8 cellular contexts compared by ENCODE assay signal in genomic region chr15:70569139-70569717, GRCh38.
A peak's percentile ranks its signal among the peaks of the same experiment; 100 is the strongest.
DNase-seq lines count a peak whose midpoint lies in the region; ATAC-seq and TF ChIP-seq lines count a peak whose summit lies in the region.

No MANE protein-coding gene starts in this region.

- DNase-seq in GM03348 (ENCODE audit: low spot score) (peak; percentile 66), NCI-H226 (peak; percentile 96), colonic mucosa (no peak), medulla oblongata (ENCODE audit: extremely low spot score) (peak; percentile 80), NCI-H2196 (lab: John Stamatoyannopoulos, UW; ENCODE audit: unreplicated experiment) (no peak), middle frontal gyrus (ENCODE audit: extremely low spot score, low spot score) (no peak), NCI-H187 (lab: John Stamatoyannopoulos, UW) (no peak)

- peak; percentile 36 for TF ChIP-seq CTCF in colonic mucosa (IDR thresholded peaks at IDR 0.05)

- H3K9ac ChIP-seq in colonic mucosa (ENCODE audit: low read depth in 2 of 2, low read length in 2 of 2), result no peak overlapping the region

- no peaks in the 10 kb centered on the region for H3K4me1 ChIP-seq in colonic mucosa

- H3K9me3 ChIP-seq in colonic mucosa, result no peaks in the 10 kb centered on the region

- H3K4me3 ChIP-seq in colonic mucosa, result no peak overlapping the region

- H3K36me3 ChIP-seq in colonic mucosa, result no peaks in the 10 kb centered on the region

- ATAC-seq in GM19324 (IDR thresholded peaks at IDR 0.05; ENCODE audit: low FRiP score, unreplicated experiment), result no peak

- H3K27ac ChIP-seq in colonic mucosa, result no peak overlapping the region

- no peaks in the 10 kb centered on the region for H3K27me3 ChIP-seq in colonic mucosa

- intact Hi-C loops in colonic mucosa (cut with DNase I), result no loop called here

Comparison
In these comparisons a context has a peak if more than half of its experiments do, and no peak if none do; other contexts are left out.
1. DNase-seq: peak in GM03348 (single experiment), NCI-H226 (single experiment) and medulla oblongata (single experiment); none in colonic mucosa (single experiment), NCI-H2196 (single experiment), middle frontal gyrus (single experiment) and NCI-H187 (0 of 2).